ENCODE assay signal across 8 cellular contexts in genomic region chr10:102229810-102230263, GRCh38. TPM values are rescaled to one million over a fixed set of nuclear protein-coding genes. Genes with fewer than 3 reads are reported as not detected.
DNase-seq lines count a peak whose midpoint lies in the region; FAIRE-seq and TF ChIP-seq lines count a peak whose summit lies in the region.

No MANE protein-coding gene starts in this region.

- no peaks in the 10 kb centered on the region for H3K79me1 ChIP-seq in neuronal stem cell (ENCODE audit: low read depth, low read length)

- no peaks in the 10 kb centered on the region for H3K36me3 ChIP-seq in neuronal stem cell (replicated peaks in 1 of 2; ENCODE audit: control insufficient read depth in 2 of 2, insufficient read depth in 2 of 2, low read length in 2 of 2)
- no peaks in the 10 kb centered on the region for H3K36me3 ChIP-seq in stomach

- peaks cover 10 to 12% of the 10 kb centered on the region in 2 donors for H3K4me1 ChIP-seq in neuronal stem cell (ENCODE audit: control insufficient read depth in 2 of 2, insufficient read depth in 1 of 2, low read depth in 1 of 2, low read length in 2 of 2)
- H3K4me1 ChIP-seq in stomach, result peaks cover 26 to 47% (median 37%) of the 10 kb centered on the region in 4 donors

- no peak overlapping the region for H2BK12ac ChIP-seq in neuronal stem cell (ENCODE audit: low read length)

- TF ChIP-seq EP300 in stomach (IDR thresholded peaks at IDR 0.05), result no peak

- H3K27me3 ChIP-seq in neuronal stem cell (ENCODE audit: control insufficient read depth in 3 of 3, insufficient read depth in 3 of 3, low read depth in 1 of 3, low read length in 3 of 3), result peaks cover 16 to 83% (median 79%) of the 10 kb centered on the region in 3 experiments
- peaks cover 0 to 78% (median 35%) of the 10 kb centered on the region in 3 donors for H3K27me3 ChIP-seq in stomach

- H2BK5ac ChIP-seq in neuronal stem cell (ENCODE audit: low read length), result no peak overlapping the region

- TF ChIP-seq POLR2A in stomach (IDR thresholded peaks at IDR 0.05), result no peak

- no peak overlapping the region for H4K91ac ChIP-seq in neuronal stem cell (ENCODE audit: low read depth, low read length, poor library complexity)

- no peak overlapping the region for H3K9ac ChIP-seq in neuronal stem cell (ENCODE audit: low read depth, low read length, poor library complexity)

- peak overlapping the region; percentile 96 for H3K4me2 ChIP-seq in neuronal stem cell (ENCODE audit: insufficient read depth, low read length, poor library complexity, severe bottlenecking)

- peaks cover 0 to 3% of the 10 kb centered on the region in 2 donors for H3K9me3 ChIP-seq in neuronal stem cell (replicated peaks in 1 of 2; ENCODE audit: control insufficient read depth in 2 of 2, insufficient read depth in 1 of 2, low read depth in 1 of 2, low read length in 2 of 2)
- H3K9me3 ChIP-seq in stomach, result no peaks in the 10 kb centered on the region

- TF ChIP-seq CTCF in GM10266 (IDR thresholded peaks at IDR 0.05; ENCODE audit: control insufficient read depth, insufficient read depth, low read depth, missing control alignments) (peak; percentile 99), LNCaP clone FGC (IDR thresholded peaks at IDR 0.05; ENCODE audit: control insufficient read depth, extremely low read depth, insufficient read depth) (peak; percentile 99), stomach (IDR thresholded peaks at IDR 0.05) (peak in 5 of 7 experiments; percentile 87 to 94 (median 88))

- H3K27ac ChIP-seq in neuronal stem cell (replicated peaks; ENCODE audit: low read length), result no peak overlapping the region
- no peak overlapping the region for H3K27ac ChIP-seq in stomach

- no peak overlapping the region for H4K8ac ChIP-seq in neuronal stem cell (ENCODE audit: low read depth, low read length)

- DNase-seq in GM10266 (ENCODE audit: extremely low spot score) (peak; percentile 90), LNCaP clone FGC (ENCODE audit: low read depth) (no peak), SK-N-DZ (ENCODE audit: low spot score) (peak; percentile 74), frontal cortex (ENCODE audit: low spot score in 2 of 2) (peak; percentile 85 to 89), neuronal stem cell (ENCODE audit: low spot score) (peak; percentile 76), stomach (peak; percentile 92), cortex of kidney (lab: John Stamatoyannopoulos, UW) (no peak)
- peak; percentile 64 to 84 (median 72) for DNase-seq in activated naive CD4-positive, alpha-beta T cell (lab: John Stamatoyannopoulos, UW)

- FAIRE-seq in frontal cortex (lab: Jason Lieb, UNC), result no peak

- H2AK5ac ChIP-seq in neuronal stem cell (ENCODE audit: low read depth, low read length), result peak overlapping the region; percentile 10

- H2BK15ac ChIP-seq in neuronal stem cell (ENCODE audit: low read length), result no peak overlapping the region

- peak overlapping the region; percentile 94 for H2AFZ ChIP-seq in neuronal stem cell (ENCODE audit: low read length)

- H3K4ac ChIP-seq in neuronal stem cell (ENCODE audit: low read length), result no peak overlapping the region

- WGBS in neuronal stem cell (ENCODE audit: extremely low coverage in 2 of 2, insufficient read length in 2 of 2, insufficient replicate concordance in 1 of 2), 2 donors, result no CpG with 5 or more reads among the region's 24 CpGs
- WGBS in stomach, 5 donors, result 0 to 2% (median 1%) methylated on average over 22 to 24 of the region's 24 CpGs

- intact Hi-C loops in stomach (cut with DNase I; ENCODE audit: low total_unique reads), result loop anchor here (2.0 kb wide), 1 partner anchor 117 kb away; no protein-coding TSS in a partner anchor

- H3K4me3 ChIP-seq in LNCaP clone FGC (ENCODE audit: low read depth, low read length) (no peak overlapping the region), neuronal stem cell (ENCODE audit: low read length in 2 of 2) (peak overlapping the region; percentile 11 to 74), stomach (peak overlapping the region; percentile 45 to 62 (median 54))

- no peak overlapping the region for H3K23ac ChIP-seq in neuronal stem cell (ENCODE audit: low read depth, low read length, poor library complexity)

- no peak overlapping the region for H2BK120ac ChIP-seq in neuronal stem cell (ENCODE audit: low read depth, low read length)

- H3K14ac ChIP-seq in neuronal stem cell (ENCODE audit: low read length), result no peak overlapping the region

- peak overlapping the region; percentile 50 for H3K18ac ChIP-seq in neuronal stem cell (ENCODE audit: low read length)

RNA-seq across cellular contexts. Expression of gene ELOVL3, which starts 3.7 kb away (rescaled TPM):
- polyA plus RNA-seq in SK-N-DZ (2014; cell fraction: cytosol; rRNA removed), result 1.5 TPM in 1 of 2 replicates, not detected in the other
- polyA plus RNA-seq in SK-N-DZ (2014; cell fraction: nucleus; rRNA removed), result 0.14 and 0.17 TPM in 2 replicates
- total RNA-seq in frontal cortex (not detected), stomach (not detected)
- 0.17 TPM for polyA plus RNA-seq in neuronal stem cell (2013, experiment 1 of 2)
- 0.18 TPM for polyA plus RNA-seq in neuronal stem cell (2013, experiment 2 of 2)
- polyA plus RNA-seq in stomach, result under 1 TPM in 2 of 3 donors, not detected in 1; 0.20 to 0.31 TPM

RNA-seq across cellular contexts. Expression of gene PITX3, which starts 11.5 kb away (rescaled TPM):
- not detected in 2 replicates for polyA plus RNA-seq in SK-N-DZ (2014; cell fraction: cytosol; rRNA removed)
- polyA plus RNA-seq in SK-N-DZ (2014; cell fraction: nucleus; rRNA removed), result not detected in 2 replicates
- not detected for total RNA-seq in frontal cortex
- polyA plus RNA-seq in neuronal stem cell (2013, experiment 1 of 2), result 0.10 TPM
- 0.08 TPM for polyA plus RNA-seq in neuronal stem cell (2013, experiment 2 of 2)
- total RNA-seq in stomach, result not detected
- not detected for polyA plus RNA-seq in stomach

RNA-seq across cellular contexts. Expression of gene GBF1, which starts 15.5 kb away (rescaled TPM):
- polyA plus RNA-seq in SK-N-DZ (2014; cell fraction: cytosol; rRNA removed), result 18.3 and 22.6 TPM in 2 replicates
- polyA plus RNA-seq in SK-N-DZ (2014; cell fraction: nucleus; rRNA removed), result 22.9 and 32.6 TPM in 2 replicates
- total RNA-seq in frontal cortex, result 14.7 TPM
- 14.4 TPM for polyA plus RNA-seq in neuronal stem cell (2013, experiment 1 of 2)
- polyA plus RNA-seq in neuronal stem cell (2013, experiment 2 of 2), result 14.5 TPM
- 10 to 100 TPM; 21.7 to 47.3 (median 35.8) TPM for total RNA-seq in stomach
- polyA plus RNA-seq in stomach, result 1 to 10 TPM; 5.7 to 8.0 (median 7.9) TPM

Comparison
In these comparisons a context has a peak if more than half of its experiments do, and no peak if none do; other contexts are left out.
1. DNase-seq: peak in GM10266 (single experiment), SK-N-DZ (single experiment), activated naive CD4-positive, alpha-beta T cell (4 of 4), frontal cortex (2 of 2), neuronal stem cell (single experiment) and stomach (single experiment); none in LNCaP clone FGC (single experiment) and cortex of kidney (single experiment).
2. Peak in every context shown above with its lines, with median percentiles within 50 percentile points of each other: CTCF ChIP-seq.